11 cellular contexts compared by ENCODE assay signal in genomic region chr17:17051791-17052461, GRCh38. TPM values are rescaled to one million over a fixed set of nuclear protein-coding genes. Genes with fewer than 3 reads are reported as not detected.
A peak's percentile ranks its signal among the peaks of the same experiment; 100 is the strongest.
DNase-seq lines count a peak whose midpoint lies in the region; ATAC-seq, FAIRE-seq and TF ChIP-seq lines count a peak whose summit lies in the region.
"Had no signal": no experiment of that assay in that cellular context is flagged by ENCODE, and none has a peak within 500 bp of the region (broad histone marks: within the 10 kb centered on the region; RNA-seq: fewer than 3 reads in every experiment).

No MANE protein-coding gene starts in this region.

- H3K27ac Mint-ChIP-seq in activated T-cell treated with anti-CD3 and anti-CD28 coated beads, Interleukin-2, amount 50 U/mL, for 72 hours: no peak overlapping the region
- H3K27ac Mint-ChIP-seq in CD14-positive monocyte: no peak overlapping the region

- intact Hi-C loops in adrenal gland (cut with DNase I) (loop anchor here (5.0 kb wide), 2 partner anchors 50 to 55 kb away; no protein-coding TSS in a partner anchor), right lobe of liver (cut with DNase I) (no loop called here), CD14-positive monocyte (cut with micrococcal nuclease) (no loop called here)

- H3K27ac ChIP-seq in adrenal gland (peak overlapping the region; percentile 52 to 89 (median 65)), right lobe of liver (peak overlapping the region in 2 of 3 donors; percentile 39 to 46)

- H3K9me3 ChIP-seq in adrenal gland (replicated peaks in 1 of 3) (no peaks in the 10 kb centered on the region), right lobe of liver (no peaks in the 10 kb centered on the region)
- H3K9me3 ChIP-seq: thoracic aorta had no signal

- H3K4me1 ChIP-seq in adrenal gland (replicated peaks in 1 of 2) (peaks cover 40 to 68% of the 10 kb centered on the region in 2 donors), right lobe of liver (peaks cover 0 to 34% (median 17%) of the 10 kb centered on the region in 4 donors)

- no peak overlapping the region for H3K4me3 Mint-ChIP-seq in activated T-cell treated with anti-CD3 and anti-CD28 coated beads, Interleukin-2, amount 50 U/mL, for 4 hours
- H3K4me3 Mint-ChIP-seq in activated T-cell treated with anti-CD3 and anti-CD28 coated beads, Interleukin-2, amount 50 U/mL, for 72 hours: no peak overlapping the region
- H3K4me3 Mint-ChIP-seq in CD14-positive monocyte: no peak overlapping the region
- H3K4me3 Mint-ChIP-seq: CD8-positive, alpha-beta T cell had no signal

- H3K36me3 ChIP-seq in adrenal gland (replicated peaks in 1 of 2) (no peaks in the 10 kb centered on the region), right lobe of liver (no peaks in the 10 kb centered on the region)
- H3K36me3 ChIP-seq: thoracic aorta had no signal

- no peak for TF ChIP-seq POLR2A in adrenal gland (IDR thresholded peaks at IDR 0.05)
- TF ChIP-seq POLR2A in right lobe of liver (IDR thresholded peaks at IDR 0.05): no peak

- no peaks in the 10 kb centered on the region for H3K27me3 Mint-ChIP-seq in activated T-cell treated with anti-CD3 and anti-CD28 coated beads, Interleukin-2, amount 50 U/mL, for 4 hours (ENCODE audit: low read depth)
- H3K27me3 Mint-ChIP-seq in activated T-cell treated with anti-CD3 and anti-CD28 coated beads, Interleukin-2, amount 50 U/mL, for 72 hours (ENCODE audit: low read depth): no peaks in the 10 kb centered on the region
- H3K27me3 Mint-ChIP-seq in CD14-positive monocyte (ENCODE audit: low read depth in 3 of 3): peaks cover 0 to 1% (median 0%) of the 10 kb centered on the region in 3 donors

- TF ChIP-seq CTCF in adrenal gland (IDR thresholded peaks at IDR 0.05) (peak in 1 of 6 experiments; percentile 13), right lobe of liver (IDR thresholded peaks at IDR 0.05) (no peak), CD14-positive monocyte (IDR thresholded peaks at IDR 0.05) (no peak)

- H3K4me1 Mint-ChIP-seq in activated T-cell treated with anti-CD3 and anti-CD28 coated beads, Interleukin-2, amount 50 U/mL, for 4 hours (ENCODE audit: low read depth): peaks cover 58% of the 10 kb centered on the region
- H3K4me1 Mint-ChIP-seq in activated T-cell treated with anti-CD3 and anti-CD28 coated beads, Interleukin-2, amount 50 U/mL, for 72 hours (ENCODE audit: low read depth): peaks cover 58% of the 10 kb centered on the region
- peaks cover 38% of the 10 kb centered on the region for H3K4me1 Mint-ChIP-seq in CD14-positive monocyte

- no peaks in the 10 kb centered on the region for H3K27me3 ChIP-seq in adrenal gland
- no peaks in the 10 kb centered on the region for H3K27me3 ChIP-seq in right lobe of liver

- H3K36me3 Mint-ChIP-seq in activated T-cell treated with anti-CD3 and anti-CD28 coated beads, Interleukin-2, amount 50 U/mL, for 4 hours (ENCODE audit: insufficient read depth): no peaks in the 10 kb centered on the region
- no peaks in the 10 kb centered on the region for H3K36me3 Mint-ChIP-seq in activated T-cell treated with anti-CD3 and anti-CD28 coated beads, Interleukin-2, amount 50 U/mL, for 72 hours (ENCODE audit: insufficient read depth in 2 of 2)
- H3K36me3 Mint-ChIP-seq in CD14-positive monocyte: peaks cover 10 to 14% of the 10 kb centered on the region in 2 donors

- no peaks in the 10 kb centered on the region for H3K9me3 Mint-ChIP-seq in activated T-cell treated with anti-CD3 and anti-CD28 coated beads, Interleukin-2, amount 50 U/mL, for 4 hours
- no peaks in the 10 kb centered on the region for H3K9me3 Mint-ChIP-seq in activated T-cell treated with anti-CD3 and anti-CD28 coated beads, Interleukin-2, amount 50 U/mL, for 72 hours
- H3K9me3 Mint-ChIP-seq in CD14-positive monocyte: no peaks in the 10 kb centered on the region
- H3K9me3 Mint-ChIP-seq: CD8-positive, alpha-beta T cell had no signal

- peak; percentile 18 to 31 for ATAC-seq in activated T-cell treated with anti-CD3 and anti-CD28 coated beads, Interleukin-2, amount 50 U/mL, for 4 hours
- no peak for ATAC-seq in activated T-cell treated with anti-CD3 and anti-CD28 coated beads, Interleukin-2, amount 50 U/mL, for 72 hours (replicated peaks in 1 of 2)
- ATAC-seq in right lobe of liver (peak; percentile 72 to 85 (median 74)), HG02623 (IDR thresholded peaks at IDR 0.05; ENCODE audit: unreplicated experiment) (no peak)
- ATAC-seq: CD8-positive, alpha-beta T cell had no signal

- WGBS in adrenal gland, 4 donors: 20 to 29% (median 25%) methylated on average over 1 to 10 of the region's 10 CpGs
- WGBS in right lobe of liver (ENCODE audit: insufficient coverage, low coverage, low lambda C conversion rate, missing lambda C conversion rate): 17% methylated on average over 4 of the region's 10 CpGs

- DNase-seq in activated T-cell treated with anti-CD3 and anti-CD28 coated beads, Interleukin-2, amount 50 U/mL, for 4 hours: no peak
- DNase-seq in activated T-cell treated with anti-CD3 and anti-CD28 coated beads, Interleukin-2, amount 50 U/mL, for 72 hours: no peak
- DNase-seq in adrenal gland (peak; percentile 49 to 84 (median 78)), right lobe of liver (peak in 2 of 3 donors; percentile 63 to 73), ureter (ENCODE audit: low spot score) (peak; percentile 43), frontal cortex (ENCODE audit: low spot score in 2 of 2) (no peak), CD14-positive monocyte (ENCODE audit: low spot score) (no peak)
- DNase-seq: cerebellar nuclear complex had no signal

- FAIRE-seq in frontal cortex (lab: Jason Lieb, UNC): no peak

- H3K4me3 ChIP-seq in adrenal gland (no peak overlapping the region), right lobe of liver (no peak overlapping the region)
- H3K4me3 ChIP-seq: thoracic aorta had no signal

RNA-seq across cellular contexts. Expression of gene MPRIP, which starts 9.7 kb away (rescaled TPM):
- total RNA-seq in activated T-cell treated with anti-CD3 and anti-CD28 coated beads, Interleukin-2, amount 50 U/mL, for 4 hours: 100 to 1,000 TPM; 121 to 132 (median 132) TPM
- 100 to 1,000 TPM; 110 to 128 TPM for total RNA-seq in activated T-cell treated with anti-CD3 and anti-CD28 coated beads, Interleukin-2, amount 50 U/mL, for 72 hours
- total RNA-seq in adrenal gland: 100 to 1,000 TPM; 109 to 234 (median 168) TPM
- polyA plus RNA-seq in adrenal gland: 100 to 1,000 TPM; 174 to 231 (median 176) TPM
- 10 to 100 TPM; 39.0 to 97.6 (median 76.7) TPM for total RNA-seq in right lobe of liver
- 423 TPM for total RNA-seq in ureter
- 131 TPM for total RNA-seq in frontal cortex
- 1 to 10 TPM; 2.0 to 2.5 TPM for polyA plus RNA-seq in CD14-positive monocyte

Comparison
In these comparisons a context has a peak if more than half of its experiments do, and no peak if none do; other contexts are left out.
1. ATAC-seq: peak in activated T-cell treated with anti-CD3 and anti-CD28 coated beads, Interleukin-2, amount 50 U/mL, for 4 hours (2 of 2) and right lobe of liver (4 of 4); none in activated T-cell treated with anti-CD3 and anti-CD28 coated beads, Interleukin-2, amount 50 U/mL, for 72 hours (0 of 2) and HG02623 (single experiment).
2. DNase-seq: peak in adrenal gland (7 of 7), right lobe of liver (2 of 3) and ureter (single experiment); none in activated T-cell treated with anti-CD3 and anti-CD28 coated beads, Interleukin-2, amount 50 U/mL, for 4 hours (single experiment), activated T-cell treated with anti-CD3 and anti-CD28 coated beads, Interleukin-2, amount 50 U/mL, for 72 hours (0 of 2), frontal cortex (0 of 2) and CD14-positive monocyte (single experiment).
3. intact Hi-C loops: an anchor here in adrenal gland (5.0 kb wide); none called in right lobe of liver and CD14-positive monocyte.